8 cellular contexts compared by ENCODE assay signal in genomic region chr6:123380257-123380656, GRCh38.
DNase-seq lines count a peak whose midpoint lies in the region; ATAC-seq and TF ChIP-seq lines count a peak whose summit lies in the region.

No MANE protein-coding gene starts in this region.

- CTCF ChIA-PET in PC-9 (lab: Charles Lee), result interaction anchor here (2.1 kb wide), 1 partner anchor 511 kb away, joined by 8 read pairs; no protein-coding TSS in a partner anchor

- H3K9me3 Mint-ChIP-seq in natural killer cell, result peaks cover 0 to 2% of the 10 kb centered on the region in 2 donors

- no peaks in the 10 kb centered on the region for H3K4me1 Mint-ChIP-seq in natural killer cell

- no peak overlapping the region for H3K4me3 ChIP-seq in PC-9

- H3K79me2 ChIP-seq in PC-9 (ENCODE audit: low read depth), result no peaks in the 10 kb centered on the region

- intact Hi-C loops in PC-9 (cut with micrococcal nuclease; ENCODE audit: unreplicated experiment) (loop anchor here (2.0 to 5.0 kb wide), 2 partner anchors 513 to 649 kb away; no protein-coding TSS in a partner anchor), left ventricle myocardium superior (cut with micrococcal nuclease) (no loop called here), natural killer cell (cut with micrococcal nuclease) (no loop called here)

- no peak overlapping the region for H3K27ac ChIP-seq in PC-9

- TF ChIP-seq CTCF in GM13977 (IDR thresholded peaks at IDR 0.05; ENCODE audit: extremely low read depth, insufficient read depth, missing control alignments) (peak; percentile 23), LNCAP (IDR thresholded peaks at IDR 0.05) (peak; percentile 44), PC-9 (conservative IDR thresholded peaks at IDR 0.05) (peak; percentile 61), natural killer cell (IDR thresholded peaks at IDR 0.05) (no peak)

- H2AFZ ChIP-seq in PC-9, result peak overlapping the region; percentile 18; the same call in 1 of the 2 replicates

- H3K36me3 ChIP-seq in PC-9 (ENCODE audit: low read depth), result no peaks in the 10 kb centered on the region

- no peaks in the 10 kb centered on the region for H4K20me1 ChIP-seq in PC-9 (ENCODE audit: insufficient read depth)

- H3K9me3 ChIP-seq in PC-9 (ENCODE audit: insufficient read depth, low read depth), result no peaks in the 10 kb centered on the region

- no peak overlapping the region for H3K4me3 Mint-ChIP-seq in natural killer cell

- BruUV-seq in PC-9 (replicated peaks; lab: Mats Ljungman, UMichigan), result no TSS peak

- in situ Hi-C loops in GM13977 (cut with MboI; ENCODE audit: low pct_unique_long_range_greater_than_20kb, low sequenced_read_pairs, unreplicated experiment), result no loop called here

- H3K36me3 Mint-ChIP-seq in natural killer cell, result no peaks in the 10 kb centered on the region

- no peaks in the 10 kb centered on the region for H3K9me2 ChIP-seq in PC-9 (ENCODE audit: insufficient read depth)

- POLR2A ChIA-PET in PC-9 (lab: Charles Lee; ENCODE audit: unreplicated experiment), result no interaction called here

- no peak overlapping the region for H3K27ac Mint-ChIP-seq in natural killer cell

- H3F3A ChIP-seq in PC-9 (ENCODE audit: insufficient read depth, low read depth), result no peaks in the 10 kb centered on the region

- no peaks in the 10 kb centered on the region for H3K4me1 ChIP-seq in PC-9 (replicated peaks; ENCODE audit: insufficient read depth)

- 0 out of 2 replicates have a peak overlapping the region, but pooled peaks have one; percentile 10 for H3K4me2 ChIP-seq in PC-9

- ATAC-seq in left ventricle myocardium superior (peak; percentile 47), GM21390 (IDR thresholded peaks at IDR 0.05; ENCODE audit: unreplicated experiment) (no peak), natural killer cell (no peak), HG03196 (IDR thresholded peaks at IDR 0.05; ENCODE audit: unreplicated experiment) (no peak), GM19324 (IDR thresholded peaks at IDR 0.05; ENCODE audit: low FRiP score, unreplicated experiment) (no peak)

- DNase-seq in GM13977 (ENCODE audit: low spot score) (no peak), PC-9 (no peak), left ventricle myocardium superior (no peak), natural killer cell (no peak)

- no peaks in the 10 kb centered on the region for H3K27me3 Mint-ChIP-seq in natural killer cell (ENCODE audit: low read depth in 2 of 2)

- no peaks in the 10 kb centered on the region for H3K27me3 ChIP-seq in PC-9 (ENCODE audit: insufficient read depth, low read depth)
